In the genomic region with DNA sequence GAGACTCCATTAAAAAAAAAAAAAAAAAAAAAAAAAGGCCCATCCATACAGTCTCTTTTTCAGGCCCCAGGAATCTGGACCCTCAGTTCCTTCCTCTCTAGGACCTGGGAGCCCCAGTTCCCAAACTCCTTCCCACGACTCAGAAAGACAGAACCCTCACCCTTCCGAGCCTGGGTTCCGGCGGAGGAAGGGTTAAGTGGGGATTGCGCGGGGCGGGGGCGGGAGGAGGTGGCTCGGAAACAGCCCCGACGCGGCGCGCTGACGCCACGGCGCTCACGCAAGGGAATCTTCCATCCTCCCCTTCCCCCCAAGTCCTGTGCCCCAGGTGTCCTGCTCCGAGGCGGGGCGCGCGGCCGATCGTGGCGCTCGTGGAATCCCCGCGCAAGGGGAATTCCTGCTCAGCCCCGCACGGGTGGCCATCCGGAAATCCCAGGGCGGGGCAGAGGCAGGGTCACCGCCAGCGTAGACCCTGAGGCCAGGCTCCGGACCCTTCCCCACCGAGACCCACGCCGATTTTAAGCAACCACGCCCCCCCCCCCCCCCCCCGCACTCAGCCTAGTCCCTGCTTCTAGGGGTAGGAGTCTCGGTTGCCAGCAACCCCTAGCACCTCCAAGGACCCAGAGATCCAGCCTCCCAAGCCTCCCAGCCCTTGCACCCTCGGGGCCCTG, we compare ENCODE assay signal across 8 cellular contexts. TPM values are rescaled to one million over a fixed set of nuclear protein-coding genes. Genes with fewer than 3 reads are reported as not detected.
DNase-seq lines count a peak whose midpoint lies in the region; ATAC-seq and TF ChIP-seq lines count a peak whose summit lies in the region.

No MANE protein-coding gene starts in this region.

- H3K9ac ChIP-seq in DND-41 (ENCODE audit: low read depth, low read length) (peak overlapping the region; percentile 94), adipocyte (ENCODE audit: low read length) (peak overlapping the region; percentile 92), parathyroid adenoma (peak overlapping the region; percentile 67)

- intact Hi-C loops in cardiac septum (cut with DNase I): loop anchor here (2.0 kb wide), 1 partner anchor 31 kb away; no protein-coding TSS in a partner anchor
- intact Hi-C loops in tibial artery (cut with DNase I; ENCODE audit: low total_unique reads): no loop called here

- H3K4me1 ChIP-seq in DND-41 (ENCODE audit: insufficient read depth, low read length) (peaks cover 52% of the 10 kb centered on the region), adipocyte (ENCODE audit: control insufficient read depth, insufficient read depth, low read length) (peaks cover 33% of the 10 kb centered on the region), parathyroid adenoma (peaks cover 17% of the 10 kb centered on the region), tibial artery (peaks cover 0 to 27% (median 13%) of the 10 kb centered on the region in 4 donors)

- H3K36me3 ChIP-seq in DND-41 (ENCODE audit: insufficient read depth, low read length) (peaks cover 24% of the 10 kb centered on the region), H7 (replicated peaks; ENCODE audit: control insufficient read depth, insufficient read depth, low read length) (peaks cover 13% of the 10 kb centered on the region), adipocyte (ENCODE audit: control insufficient read depth, insufficient read depth, low read length, severe bottlenecking) (peaks cover 24% of the 10 kb centered on the region), parathyroid adenoma (ENCODE audit: control insufficient read depth, insufficient read depth, low read length) (no peaks in the 10 kb centered on the region), tibial artery (peaks cover 0 to 25% (median 21%) of the 10 kb centered on the region in 3 donors)

- H3K79me2 ChIP-seq in DND-41 (ENCODE audit: insufficient read depth, low read length): peaks cover 10% of the 10 kb centered on the region; the same call in 1 of the 2 replicates
- no peaks in the 10 kb centered on the region for H3K79me2 ChIP-seq in parathyroid adenoma

- H3K27me3 ChIP-seq in DND-41 (ENCODE audit: insufficient read depth, low read length, poor library complexity) (no peaks in the 10 kb centered on the region), H7 (ENCODE audit: control insufficient read depth, insufficient read depth, low read length) (peaks cover 4% of the 10 kb centered on the region; the same call in 1 of the 2 replicates), adipocyte (replicated peaks; ENCODE audit: control insufficient read depth, insufficient read depth, low read length) (no peaks in the 10 kb centered on the region), parathyroid adenoma (ENCODE audit: control insufficient read depth, insufficient read depth, low read length) (no peaks in the 10 kb centered on the region), tibial artery (no peaks in the 10 kb centered on the region)

- peak; percentile 84 for DNase-seq in DND-41
- DNase-seq in H7: peak; percentile 93
- peak; percentile 67 for DNase-seq in NCI-H1048 (lab: John Stamatoyannopoulos, UW)
- peak; percentile 84 for DNase-seq in T follicular helper cell (ENCODE audit: low read depth)
- DNase-seq in adipocyte (ENCODE audit: low read depth): peak; percentile 92
- peak; percentile 93 for DNase-seq in cardiac septum (ENCODE audit: low spot score)
- DNase-seq in tibial artery: peak; percentile 68 to 86

- H3K4me3 ChIP-seq in DND-41 (ENCODE audit: low read depth in 1 of 2, low read length in 2 of 2) (peak overlapping the region; percentile 86 to 96), H7 (ENCODE audit: insufficient read depth, low read depth, low read length) (peak overlapping the region; percentile 85), adipocyte (ENCODE audit: low read length) (peak overlapping the region; percentile 93), parathyroid adenoma (ENCODE audit: low read depth, low read length) (peak overlapping the region; percentile 73), tibial artery (peak overlapping the region; percentile 60 to 85)

- H2AFZ ChIP-seq in DND-41 (ENCODE audit: low read depth, low read length): peak overlapping the region; percentile 83
- peak overlapping the region; percentile 97 for H2AFZ ChIP-seq in parathyroid adenoma

- H3K27ac ChIP-seq in DND-41 (ENCODE audit: low read length) (peak overlapping the region; percentile 83), parathyroid adenoma (peak overlapping the region; percentile 81), tibial artery (peak overlapping the region; percentile 72 to 74)

- peak overlapping the region; percentile 98 for H3K4me2 ChIP-seq in DND-41 (ENCODE audit: insufficient read depth, low read length)
- H3K4me2 ChIP-seq in parathyroid adenoma (ENCODE audit: low read length): peak overlapping the region; percentile 99

- ATAC-seq in DND-41 (ENCODE audit: insufficient read depth, low read depth): peak; percentile 59

- TF ChIP-seq CTCF in DND-41 (IDR thresholded peaks at IDR 0.05; ENCODE audit: borderline replicate concordance, extremely low read depth, low read length, poor library complexity, severe bottlenecking): no peak
- TF ChIP-seq CTCF in parathyroid adenoma (IDR thresholded peaks at IDR 0.05): no peak
- no peak for TF ChIP-seq CTCF in tibial artery (IDR thresholded peaks at IDR 0.05)

- H3K9me3 ChIP-seq in DND-41 (ENCODE audit: insufficient read depth, low read length, severe bottlenecking) (no peaks in the 10 kb centered on the region), adipocyte (ENCODE audit: control insufficient read depth, low read length) (no peaks in the 10 kb centered on the region), parathyroid adenoma (ENCODE audit: control insufficient read depth, low read length) (no peaks in the 10 kb centered on the region), tibial artery (no peaks in the 10 kb centered on the region)

- H4K20me1 ChIP-seq in DND-41 (ENCODE audit: insufficient read depth, low read length): no peaks in the 10 kb centered on the region

RNA-seq across cellular contexts. Expression of a gene that starts 0.7 kb away (rescaled TPM):
- total RNA-seq in H7 (2014; rRNA removed; shearing (Covaris generic)): 6.8 and 7.5 TPM in 2 replicates
- total RNA-seq in cardiac septum: 3.1 TPM

RNA-seq across cellular contexts. Expression of a gene that starts 2.6 kb away (rescaled TPM):
- 2.4 and 2.8 TPM in 2 replicates for total RNA-seq in H7 (2014; rRNA removed; shearing (Covaris generic))
- 5.4 TPM for total RNA-seq in cardiac septum

RNA-seq across cellular contexts. Expression of a gene that starts 8.4 kb away (rescaled TPM):
- not detected in 2 replicates for total RNA-seq in H7 (2014; rRNA removed; shearing (Covaris generic))
- total RNA-seq in cardiac septum: 16.9 TPM

RNA-seq across cellular contexts. Expression of a gene that starts 31.3 kb away (rescaled TPM):
- total RNA-seq in H7 (2014; rRNA removed; shearing (Covaris generic)): 18.3 and 19.3 TPM in 2 replicates
- 39.9 TPM for total RNA-seq in cardiac septum

RNA-seq across cellular contexts. Expression of a gene that starts 36.5 kb away (rescaled TPM):
- 9.9 and 13.4 TPM in 2 replicates for total RNA-seq in H7 (2014; rRNA removed; shearing (Covaris generic))
- total RNA-seq in cardiac septum: 8.8 TPM

Comparison
In these comparisons a context has a peak if more than half of its experiments do, and no peak if none do; other contexts are left out.
1. Peak in every context shown above with its lines: DNase-seq, ATAC-seq, H3K4me3 ChIP-seq and H3K27ac ChIP-seq.
2. RNA of a gene that starts 8.4 kb away (total RNA-seq): 16.9 TPM in cardiac septum (single experiment); not detected in H7; every median in the first group is over 10 times any median in the second.